ENCODE assay signal across 1 cellular context in the genomic region with DNA sequence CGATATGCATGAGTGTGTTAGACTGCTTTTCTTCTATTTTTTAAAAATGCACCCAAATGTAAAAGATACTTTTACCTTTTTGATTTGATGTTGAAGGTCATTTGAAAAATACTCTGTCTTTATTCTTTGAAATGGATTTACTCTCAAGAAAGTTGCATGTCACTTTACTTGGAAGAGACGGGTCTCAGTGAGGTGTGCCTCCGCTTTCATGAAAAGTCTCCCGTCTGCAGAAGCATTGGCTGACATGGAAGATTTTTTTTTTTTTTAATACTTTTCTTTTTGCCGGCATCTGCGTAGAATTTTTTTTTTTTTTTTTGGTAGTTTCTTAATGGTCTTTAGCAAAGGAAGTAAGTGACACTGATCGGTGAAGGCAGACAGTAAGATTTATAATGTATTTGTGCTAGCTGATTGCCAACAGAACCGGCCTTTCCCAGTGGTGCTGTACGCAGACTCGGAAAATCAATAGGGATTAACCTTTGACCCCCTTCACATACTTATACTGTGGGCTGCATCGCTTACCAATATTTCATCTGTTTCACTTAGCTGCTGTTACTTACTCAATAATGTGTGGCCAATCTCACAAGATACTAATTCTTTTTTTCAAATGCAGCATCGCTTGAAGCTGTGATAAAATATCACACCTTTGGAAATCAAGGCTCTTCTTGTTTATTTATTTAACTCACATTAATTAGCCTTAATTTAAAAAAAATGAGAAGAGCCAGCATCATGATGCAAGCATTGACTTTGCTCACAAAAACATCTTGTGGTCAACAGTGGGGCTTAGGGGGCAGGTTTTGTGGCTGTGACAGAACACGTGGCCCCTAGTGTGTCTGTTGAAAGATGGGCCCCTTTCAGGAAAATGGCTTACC.
TF ChIP-seq lines count a peak whose summit lies in the region.

No MANE protein-coding gene starts in this region.

TF ChIP-seq in HepG2, 621 proteins besides CTCF, POLR2A, EP300 and RAD21 (continued from another document and continues in another):
- TF ChIP-seq HNF1A (IDR thresholded peaks at IDR 0.05; ENCODE audit: low read depth) (peak; percentile 77), HNF1A (CRISPR knock-in tag; IDR thresholded peaks at IDR 0.05; ENCODE audit: borderline replicate concordance) (peak; percentile 54; the same call in 1 of the 2 replicates), THAP8 (CRISPR knock-in tag; IDR thresholded peaks at IDR 0.05; ENCODE audit: borderline replicate concordance) (no peak), RELA (CRISPR knock-in tag; IDR thresholded peaks at IDR 0.05) (no peak), HES4 (CRISPR knock-in tag; IDR thresholded peaks at IDR 0.05; ENCODE audit: borderline replicate concordance) (no peak), CCAR2 (optimal IDR thresholded peaks at IDR 0.05; ENCODE audit: low read depth, low read length) (peak; percentile 50), JUN (CRISPR knock-in tag; IDR thresholded peaks at IDR 0.05) (no peak), SKI (IDR thresholded peaks at IDR 0.05; ENCODE audit: partially characterized antibody) (peak; percentile 53), ZMYM3 (CRISPR knock-in tag; IDR thresholded peaks at IDR 0.05) (peak; percentile 82; the same call in 1 of the 2 replicates), ZNF331 (CRISPR knock-in tag; IDR thresholded peaks at IDR 0.05) (peak; percentile 49), ZSCAN5A (CRISPR knock-in tag; IDR thresholded peaks at IDR 0.05; ENCODE audit: borderline replicate concordance) (no peak), ZNF703 (CRISPR knock-in tag; IDR thresholded peaks at IDR 0.05; ENCODE audit: borderline replicate concordance) (no peak), HOMEZ (CRISPR knock-in tag; IDR thresholded peaks at IDR 0.05; ENCODE audit: low read depth) (peak; percentile 86), TOPORS (CRISPR knock-in tag; IDR thresholded peaks at IDR 0.05) (no peak), TOE1 (CRISPR knock-in tag; IDR thresholded peaks at IDR 0.05) (peak; percentile 22; the same call in 1 of the 2 replicates), JUND (CRISPR knock-in tag; IDR thresholded peaks at IDR 0.05) (peak; percentile 25; the same call in 1 of the 2 replicates), ERF (CRISPR knock-in tag; IDR thresholded peaks at IDR 0.05) (0 out of 2 replicates have a peak, but pooled peaks have one; percentile 30), ZNF563 (CRISPR knock-in tag; IDR thresholded peaks at IDR 0.05) (no peak), GABPA (IDR thresholded peaks at IDR 0.05; ENCODE audit: low read depth, low read length) (no peak), GABPA (CRISPR knock-in tag; IDR thresholded peaks at IDR 0.05; ENCODE audit: low read depth) (0 out of 2 replicates have a peak, but pooled peaks have one; percentile 27), GFI1 (CRISPR knock-in tag; IDR thresholded peaks at IDR 0.05; ENCODE audit: borderline replicate concordance) (peak; percentile 72), HOXA3 (CRISPR knock-in tag; IDR thresholded peaks at IDR 0.05) (peak; percentile 87), ZNF142 (CRISPR knock-in tag; IDR thresholded peaks at IDR 0.05) (no peak), GATAD2A (CRISPR knock-in tag; IDR thresholded peaks at IDR 0.05) (peak; percentile 99), ZNF296 (CRISPR knock-in tag; conservative IDR thresholded peaks at IDR 0.05) (no peak), SUZ12 (IDR thresholded peaks at IDR 0.05; ENCODE audit: low read depth, low read length) (no peak), ZNF660 (CRISPR knock-in tag; IDR thresholded peaks at IDR 0.05; ENCODE audit: borderline replicate concordance, low read depth) (no peak), TAF1 (CRISPR knock-in tag; IDR thresholded peaks at IDR 0.05) (no peak), ZNF816 (CRISPR knock-in tag; IDR thresholded peaks at IDR 0.05; ENCODE audit: borderline replicate concordance) (no peak), ZNF205 (CRISPR knock-in tag; IDR thresholded peaks at IDR 0.05) (0 out of 2 replicates have a peak, but pooled peaks have one; percentile 48), SALL1 (CRISPR knock-in tag; IDR thresholded peaks at IDR 0.05) (peak; percentile 94), IRF2 (CRISPR knock-in tag; IDR thresholded peaks at IDR 0.05) (peak; percentile 62; the same call in 1 of the 2 replicates), KDM3A (CRISPR knock-in tag; IDR thresholded peaks at IDR 0.05; ENCODE audit: low read depth) (0 out of 2 replicates have a peak, but pooled peaks have one; percentile 65), LCORL (IDR thresholded peaks at IDR 0.05) (no peak), LCORL (CRISPR knock-in tag; IDR thresholded peaks at IDR 0.05) (peak; percentile 54; the same call in 1 of the 2 replicates), MYNN (CRISPR knock-in tag; IDR thresholded peaks at IDR 0.05; ENCODE audit: low read depth) (no peak), PHF5A (CRISPR knock-in tag; IDR thresholded peaks at IDR 0.05; ENCODE audit: low read depth, unreplicated experiment) (peak; percentile 62), ZNF558 (CRISPR knock-in tag; IDR thresholded peaks at IDR 0.05; ENCODE audit: borderline replicate concordance) (no peak), DPF2 (CRISPR knock-in tag; IDR thresholded peaks at IDR 0.05; ENCODE audit: borderline replicate concordance, low read depth) (peak; percentile 93)
- TF ChIP-seq, protein P1, sequence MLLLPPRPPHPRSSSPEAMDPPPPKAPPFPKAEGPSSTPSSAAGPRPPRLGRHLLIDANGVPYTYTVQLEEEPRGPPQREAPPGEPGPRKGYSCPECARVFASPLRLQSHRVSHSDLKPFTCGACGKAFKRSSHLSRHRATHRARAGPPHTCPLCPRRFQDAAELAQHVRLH (CRISPR knock-in tag; IDR thresholded peaks at IDR 0.05; ENCODE audit: borderline replicate concordance, low read depth): peak; percentile 63
- TF ChIP-seq, protein P2, sequence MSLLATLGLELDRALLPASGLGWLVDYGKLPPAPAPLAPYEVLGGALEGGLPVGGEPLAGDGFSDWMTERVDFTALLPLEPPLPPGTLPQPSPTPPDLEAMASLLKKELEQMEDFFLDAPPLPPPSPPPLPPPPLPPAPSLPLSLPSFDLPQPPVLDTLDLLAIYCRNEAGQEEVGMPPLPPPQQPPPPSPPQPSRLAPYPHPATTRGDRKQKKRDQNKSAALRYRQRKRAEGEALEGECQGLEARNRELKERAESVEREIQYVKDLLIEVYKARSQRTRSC (CRISPR knock-in tag; IDR thresholded peaks at IDR 0.05; ENCODE audit: low read depth): no peak
- TF ChIP-seq, protein P3, sequence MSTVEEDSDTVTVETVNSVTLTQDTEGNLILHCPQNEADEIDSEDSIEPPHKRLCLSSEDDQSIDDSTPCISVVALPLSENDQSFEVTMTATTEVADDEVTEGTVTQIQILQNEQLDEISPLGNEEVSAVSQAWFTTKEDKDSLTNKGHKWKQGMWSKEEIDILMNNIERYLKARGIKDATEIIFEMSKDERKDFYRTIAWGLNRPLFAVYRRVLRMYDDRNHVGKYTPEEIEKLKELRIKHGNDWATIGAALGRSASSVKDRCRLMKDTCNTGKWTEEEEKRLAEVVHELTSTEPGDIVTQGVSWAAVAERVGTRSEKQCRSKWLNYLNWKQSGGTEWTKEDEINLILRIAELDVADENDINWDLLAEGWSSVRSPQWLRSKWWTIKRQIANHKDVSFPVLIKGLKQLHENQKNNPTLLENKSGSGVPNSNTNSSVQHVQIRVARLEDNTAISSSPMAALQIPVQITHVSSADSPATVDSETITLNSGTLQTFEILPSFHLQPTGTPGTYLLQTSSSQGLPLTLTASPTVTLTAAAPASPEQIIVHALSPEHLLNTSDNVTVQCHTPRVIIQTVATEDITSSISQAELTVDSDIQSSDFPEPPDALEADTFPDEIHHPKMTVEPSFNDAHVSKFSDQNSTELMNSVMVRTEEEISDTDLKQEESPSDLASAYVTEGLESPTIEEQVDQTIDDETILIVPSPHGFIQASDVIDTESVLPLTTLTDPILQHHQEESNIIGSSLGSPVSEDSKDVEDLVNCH (CRISPR knock-in tag; IDR thresholded peaks at IDR 0.05): no peak
